ENCODE assay signal across 33 cellular contexts in the genomic region with DNA sequence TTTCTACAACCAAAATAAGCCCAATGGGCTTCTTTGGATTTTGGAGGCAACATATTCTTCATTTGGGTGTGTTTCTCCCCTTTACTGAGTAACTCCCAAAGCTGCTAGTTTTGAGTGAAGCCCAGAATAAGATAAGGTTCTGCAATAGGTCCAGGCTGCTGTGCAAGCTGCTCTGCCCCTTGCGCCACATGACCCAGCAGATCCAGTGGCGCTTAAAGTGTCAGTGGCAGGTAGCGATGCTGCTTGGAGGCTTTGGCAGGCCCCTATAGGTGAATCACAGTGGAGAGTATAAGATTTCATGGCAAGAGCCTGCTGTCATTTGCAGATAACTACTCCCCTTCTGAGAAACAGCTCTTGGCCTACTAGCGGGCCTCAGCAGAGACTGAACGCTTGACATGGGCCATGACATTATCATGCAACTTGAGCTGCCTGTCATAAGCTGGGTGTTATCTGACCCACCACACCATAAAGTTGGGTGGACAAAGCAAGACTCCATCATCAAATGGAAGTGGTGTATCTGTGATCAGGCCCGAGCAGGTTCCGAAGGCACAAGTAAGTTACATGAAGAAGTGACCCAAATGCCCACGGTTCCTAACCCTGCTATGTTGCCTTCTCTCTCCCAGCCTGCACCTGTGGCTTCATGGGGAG.
"Had no signal": no experiment of that assay in that cellular context is flagged by ENCODE, and none has a peak within 500 bp of the region (broad histone marks: within the 10 kb centered on the region; RNA-seq: fewer than 3 reads in every experiment).

No MANE protein-coding gene starts in this region.

- H3K4me3 ChIP-seq: ascending aorta, breast epithelium, cardiac muscle cell, colonic mucosa had no signal

- H3K9me3 Mint-ChIP-seq: activated CD4-positive, alpha-beta memory T cell treated with anti-CD3 and anti-CD28 coated beads, Interleukin-2, amount 10 ng/mL, durations not matched to agents 7 days and 5 days; activated CD4-positive, alpha-beta T cell treated with anti-CD3 and anti-CD28 coated beads, Interleukin-2, amount 10 ng/mL, durations not matched to agents 7 days and 5 days; activated naive CD4-positive, alpha-beta T cell treated with anti-CD3 and anti-CD28 coated beads, Interleukin-2, amount 10 ng/mL, durations not matched to agents 7 days and 5 days; activated naive CD4-positive, alpha-beta T cell treated with anti-CD3 and anti-CD28 coated beads, Interleukin-2, amount 50 U/mL, for 72 hours; activated naive CD8-positive, alpha-beta T cell treated with anti-CD3 and anti-CD28 coated beads, Interleukin-2, amount 10 ng/mL, durations not matched to agents 7 days and 5 days; activated T-cell treated with anti-CD3 and anti-CD28 coated beads, Interleukin-2, amount 50 U/mL, for 24 hours; activated T-cell treated with anti-CD3 and anti-CD28 coated beads, Interleukin-2, amount 50 U/mL, for 72 hours; WTC11 had no signal

- FAIRE-seq: endometrium, endothelial cell of umbilical vein, frontal cortex, TTC549 had no signal

- H3K4me1 ChIP-seq: ascending aorta, breast epithelium, colonic mucosa had no signal

- H3K9me3 ChIP-seq: ascending aorta, breast epithelium, colonic mucosa had no signal

- H3K27ac Mint-ChIP-seq: activated CD4-positive, alpha-beta memory T cell treated with anti-CD3 and anti-CD28 coated beads, Interleukin-2, amount 10 ng/mL, durations not matched to agents 7 days and 5 days; activated CD4-positive, alpha-beta T cell treated with anti-CD3 and anti-CD28 coated beads, Interleukin-2, amount 10 ng/mL, durations not matched to agents 7 days and 5 days; activated naive CD4-positive, alpha-beta T cell treated with anti-CD3 and anti-CD28 coated beads, Interleukin-2, amount 10 ng/mL, durations not matched to agents 7 days and 5 days; activated naive CD4-positive, alpha-beta T cell treated with anti-CD3 and anti-CD28 coated beads, Interleukin-2, amount 50 U/mL, for 72 hours; activated naive CD8-positive, alpha-beta T cell treated with anti-CD3 and anti-CD28 coated beads, Interleukin-2, amount 10 ng/mL, durations not matched to agents 7 days and 5 days; activated T-cell treated with anti-CD3 and anti-CD28 coated beads, Interleukin-2, amount 50 U/mL, for 24 hours; activated T-cell treated with anti-CD3 and anti-CD28 coated beads, Interleukin-2, amount 50 U/mL, for 72 hours; brain; WTC11 had no signal

- H3K27me3 Mint-ChIP-seq: activated CD4-positive, alpha-beta memory T cell treated with anti-CD3 and anti-CD28 coated beads, Interleukin-2, amount 10 ng/mL, durations not matched to agents 7 days and 5 days; activated CD4-positive, alpha-beta T cell treated with anti-CD3 and anti-CD28 coated beads, Interleukin-2, amount 10 ng/mL, durations not matched to agents 7 days and 5 days; activated naive CD4-positive, alpha-beta T cell treated with anti-CD3 and anti-CD28 coated beads, Interleukin-2, amount 10 ng/mL, durations not matched to agents 7 days and 5 days; activated naive CD8-positive, alpha-beta T cell treated with anti-CD3 and anti-CD28 coated beads, Interleukin-2, amount 10 ng/mL, durations not matched to agents 7 days and 5 days; activated T-cell treated with anti-CD3 and anti-CD28 coated beads, Interleukin-2, amount 50 U/mL, for 24 hours had no signal

- H3K36me3 Mint-ChIP-seq: activated naive CD4-positive, alpha-beta T cell treated with anti-CD3 and anti-CD28 coated beads, Interleukin-2, amount 10 ng/mL, durations not matched to agents 7 days and 5 days; activated naive CD4-positive, alpha-beta T cell treated with anti-CD3 and anti-CD28 coated beads, Interleukin-2, amount 50 U/mL, for 72 hours; brain; WTC11 had no signal

- H3K27ac ChIP-seq: ascending aorta, breast epithelium, cardiac muscle cell, colonic mucosa, epithelial cell of prostate, VCaP had no signal

- ATAC-seq: activated naive CD4-positive, alpha-beta T cell treated with anti-CD3 and anti-CD28 coated beads, Interleukin-2, amount 50 U/mL, for 72 hours; activated T-cell treated with anti-CD3 and anti-CD28 coated beads, Interleukin-2, amount 50 U/mL, for 72 hours; esophagus mucosa; WTC11 had no signal

- H3K4me1 Mint-ChIP-seq: activated CD4-positive, alpha-beta memory T cell treated with anti-CD3 and anti-CD28 coated beads, Interleukin-2, amount 10 ng/mL, durations not matched to agents 7 days and 5 days; activated CD4-positive, alpha-beta T cell treated with anti-CD3 and anti-CD28 coated beads, Interleukin-2, amount 10 ng/mL, durations not matched to agents 7 days and 5 days; activated naive CD4-positive, alpha-beta T cell treated with anti-CD3 and anti-CD28 coated beads, Interleukin-2, amount 10 ng/mL, durations not matched to agents 7 days and 5 days; activated naive CD8-positive, alpha-beta T cell treated with anti-CD3 and anti-CD28 coated beads, Interleukin-2, amount 10 ng/mL, durations not matched to agents 7 days and 5 days; brain; WTC11 had no signal

- H3K36me3 ChIP-seq: ascending aorta, breast epithelium, cardiac muscle cell, colonic mucosa had no signal

- H3K27me3 ChIP-seq: ascending aorta, breast epithelium, cardiac muscle cell, colonic mucosa had no signal

- DNase-seq: activated CD4-positive, alpha-beta memory T cell treated with anti-CD3 and anti-CD28 coated beads, Interleukin-2, amount 10 ng/mL, durations not matched to agents 7 days and 5 days; activated CD4-positive, alpha-beta T cell treated with anti-CD3 and anti-CD28 coated beads for 1 hour; activated CD4-positive, alpha-beta T cell treated with anti-CD3 and anti-CD28 coated beads for 4 hours; activated CD4-positive, alpha-beta T cell treated with anti-CD3 and anti-CD28 coated beads, Interleukin-2, amount 10 ng/mL, durations not matched to agents 7 days and 5 days; activated CD4-positive, alpha-beta T cell treated with anti-CD3 and anti-CD28 coated beads, Interleukin-2, amount 50 U/mL, for 4 hours; activated CD8-positive, alpha-beta memory T cell treated with anti-CD3 and anti-CD28 coated beads, Interleukin-2, amount 50 U/mL, for 48 hours; activated gamma-delta T cell; activated naive CD4-positive, alpha-beta T cell; activated naive CD4-positive, alpha-beta T cell treated with anti-CD3 and anti-CD28 coated beads, Interleukin-2, amount 10 ng/mL, durations not matched to agents 7 days and 5 days; activated naive CD8-positive, alpha-beta T cell treated with anti-CD3 and anti-CD28 coated beads, Interleukin-2, amount 10 ng/mL, durations not matched to agents 7 days and 5 days; activated T-cell treated with anti-CD3 and anti-CD28 coated beads for 4 hours; activated T-cell treated with anti-CD3 and anti-CD28 coated beads, Interleukin-2, amount 50 U/mL, for 24 hours; activated T-cell treated with anti-CD3 and anti-CD28 coated beads, Interleukin-2, amount 50 U/mL, for 72 hours; central memory CD4-positive, alpha-beta T cell; cerebellar nuclear complex; colonic mucosa; effector CD8-positive, alpha-beta T cell; foreskin fibroblast; head of caudate nucleus; T-helper 2 cell had no signal

- H3K4me3 Mint-ChIP-seq: activated CD4-positive, alpha-beta memory T cell treated with anti-CD3 and anti-CD28 coated beads, Interleukin-2, amount 10 ng/mL, durations not matched to agents 7 days and 5 days; activated CD4-positive, alpha-beta T cell treated with anti-CD3 and anti-CD28 coated beads, Interleukin-2, amount 10 ng/mL, durations not matched to agents 7 days and 5 days; activated naive CD4-positive, alpha-beta T cell treated with anti-CD3 and anti-CD28 coated beads, Interleukin-2, amount 10 ng/mL, durations not matched to agents 7 days and 5 days; activated naive CD8-positive, alpha-beta T cell treated with anti-CD3 and anti-CD28 coated beads, Interleukin-2, amount 10 ng/mL, durations not matched to agents 7 days and 5 days; activated T-cell treated with anti-CD3 and anti-CD28 coated beads, Interleukin-2, amount 50 U/mL, for 24 hours; activated T-cell treated with anti-CD3 and anti-CD28 coated beads, Interleukin-2, amount 50 U/mL, for 72 hours; brain; WTC11 had no signal
